10 cellular contexts compared by ENCODE assay signal in the genomic region with DNA sequence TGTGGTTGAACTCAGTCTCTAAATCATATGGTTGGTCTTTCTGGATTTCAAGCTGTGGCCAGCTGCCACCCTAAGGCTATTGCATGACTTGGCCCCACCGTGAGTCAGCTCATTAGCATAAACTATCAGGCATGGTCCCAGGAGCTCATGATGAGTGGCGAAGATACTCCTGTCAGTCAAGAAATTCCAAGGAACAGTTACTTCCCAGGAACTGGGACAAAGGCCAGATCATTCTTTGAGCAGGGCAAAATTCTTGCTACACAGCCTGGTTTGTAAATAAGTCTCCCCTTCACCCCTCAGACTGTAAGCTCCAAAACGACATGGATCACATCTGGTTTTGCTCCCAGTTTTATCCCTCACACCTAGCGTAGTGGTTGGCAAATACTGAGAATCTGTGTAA. TPM values are rescaled to one million over a fixed set of nuclear protein-coding genes. Genes with fewer than 3 reads are reported as not detected.
DNase-seq lines count a peak whose midpoint lies in the region; FAIRE-seq and TF ChIP-seq lines count a peak whose summit lies in the region.
"Had no signal": no experiment of that assay in that cellular context is flagged by ENCODE, and none has a peak within 500 bp of the region (broad histone marks: within the 10 kb centered on the region; RNA-seq: fewer than 3 reads in every experiment).

No MANE protein-coding gene starts in this region.

- CTCF ChIA-PET in A673 (lab: Charles Lee) = interaction anchor here (0.8 kb wide), 1 partner anchor 109 kb away, joined by 3 read pairs; no protein-coding TSS in a partner anchor

- peak; percentile 94 for FAIRE-seq in H54 (lab: Jason Lieb, UNC)

- intact Hi-C loops in A673 (cut with micrococcal nuclease; ENCODE audit: unreplicated experiment) = no loop called here
- intact Hi-C loops in tibial artery (cut with DNase I; ENCODE audit: low total_unique reads) = loop anchor here (10.0 kb wide), 1 partner anchor 311 kb away; no protein-coding TSS in a partner anchor

- in situ Hi-C loops in SK-MEL-5 (cut with HindIII; ENCODE audit: low pct_unique_long_range_greater_than_20kb, low sequenced_read_pairs) = no loop called here

- H3K4me1 ChIP-seq in A673 (ENCODE audit: insufficient read depth, low read length, poor library complexity, severe bottlenecking) (no peaks in the 10 kb centered on the region), tibial artery (no peaks in the 10 kb centered on the region)

- H3K36me3 ChIP-seq in A673 (ENCODE audit: insufficient read depth, low read length, poor library complexity, severe bottlenecking) (no peaks in the 10 kb centered on the region), tibial artery (no peaks in the 10 kb centered on the region)

- no peaks in the 10 kb centered on the region for H3K27me3 ChIP-seq in A673 (replicated peaks; ENCODE audit: insufficient read depth, low read depth, low read length, poor library complexity)
- no peaks in the 10 kb centered on the region for H3K27me3 ChIP-seq in tibial artery

- POLR2A ChIA-PET in A673 (lab: Charles Lee; ENCODE audit: low non-redundant PET) = interaction anchor here (0.6 kb wide), 1 partner anchor 91 kb away, joined by 4 read pairs; no protein-coding TSS in a partner anchor

- H3K27ac ChIP-seq in A673 (ENCODE audit: low read depth, low read length, poor library complexity, severe bottlenecking) = no peak overlapping the region
- no peak overlapping the region for H3K27ac ChIP-seq in tibial artery

- H3K4me3 ChIP-seq in A673 (ENCODE audit: low read depth, low read length, poor library complexity, severe bottlenecking) (no peak overlapping the region), fibroblast of pulmonary artery (replicated peaks; ENCODE audit: low read depth, low read length) (no peak overlapping the region), tibial artery (no peak overlapping the region)

- no peak for TF ChIP-seq POLR2A in H54 (IDR thresholded peaks at IDR 0.05; ENCODE audit: low read depth, low read length)

- no peaks in the 10 kb centered on the region for H3K9me3 ChIP-seq in A673 (ENCODE audit: low read depth, low read length, poor library complexity, severe bottlenecking)
- H3K9me3 ChIP-seq in tibial artery = no peaks in the 10 kb centered on the region

- DNase-seq in A673 (ENCODE audit: low spot score) (peak; percentile 37), H54 (ENCODE audit: insufficient read length, low spot score) (peak; percentile 25), SK-MEL-5 (ENCODE audit: low read depth, low spot score) (peak; percentile 43), fibroblast of pulmonary artery (ENCODE audit: low read depth) (peak; percentile 70), inferior parietal cortex (ENCODE audit: extremely low spot score) (no peak), COR-L47 (lab: John Stamatoyannopoulos, UW) (no peak), NCI-H1048 (lab: John Stamatoyannopoulos, UW) (no peak), tibial artery (no peak)
- DNase-seq: activated CD4-positive, alpha-beta T cell treated with anti-CD3 and anti-CD28 coated beads, Interleukin-2, amount 10 ng/mL, durations not matched to agents 7 days and 5 days; activated naive CD4-positive, alpha-beta T cell treated with Interleukin-2 at 50 U/mL for 16 hours had no signal

- no TSS peak for BruUV-seq in A673 (replicated peaks; lab: Mats Ljungman, UMichigan)

- TF ChIP-seq CTCF in A673 (conservative IDR thresholded peaks at IDR 0.05; ENCODE audit: low read depth, low read length) = no peak
- no peak for TF ChIP-seq CTCF in fibroblast of pulmonary artery (IDR thresholded peaks at IDR 0.05; ENCODE audit: low read length, missing control alignments)
- TF ChIP-seq CTCF in tibial artery (IDR thresholded peaks at IDR 0.05) = no peak

RNA-seq across cellular contexts. Expression of a gene that starts 33.0 kb away (rescaled TPM):
- 30.2 and 31.4 TPM in 2 replicates for total RNA-seq in A673 (2021)
- 9.4 and 10.1 TPM in 2 replicates for total RNA-seq in SK-MEL-5 (2014; rRNA removed; shearing (Covaris generic))
- polyA plus RNA-seq in SK-MEL-5 (2015; cell fraction: cytosol; rRNA removed) = 4.2 and 4.5 TPM in 2 replicates
- 7.1 and 13.8 TPM in 2 replicates for polyA plus RNA-seq in SK-MEL-5 (2015; cell fraction: nucleus; rRNA removed)

RNA-seq across cellular contexts. Expression of a gene that starts 58.6 kb away (rescaled TPM):
- 3.8 and 5.3 TPM in 2 replicates for total RNA-seq in A673 (2021)
- total RNA-seq in SK-MEL-5 (2014; rRNA removed; shearing (Covaris generic)) = 0.59 and 0.63 TPM in 2 replicates
- polyA plus RNA-seq in SK-MEL-5 (2015; cell fraction: cytosol; rRNA removed) = 0.38 and 0.63 TPM in 2 replicates
- polyA plus RNA-seq in SK-MEL-5 (2015; cell fraction: nucleus; rRNA removed) = 0.24 and 3.7 TPM in 2 replicates
- total RNA-seq: activated CD4-positive, alpha-beta T cell treated with anti-CD3 and anti-CD28 coated beads, Interleukin-2, amount 10 ng/mL, durations not matched to agents 7 days and 5 days had no signal

Comparison
In these comparisons a context has a peak if more than half of its experiments do, and no peak if none do; other contexts are left out.
1. DNase-seq: peak in A673 (single experiment), H54 (single experiment), SK-MEL-5 (single experiment) and fibroblast of pulmonary artery (single experiment); none in inferior parietal cortex (single experiment), COR-L47 (single experiment), NCI-H1048 (single experiment) and tibial artery (0 of 2).